In genomic region chr2:28632791-28633190, GRCh38 we compare ENCODE assay signal across 1 cellular context.
TF ChIP-seq lines count a peak whose summit lies in the region.

No MANE protein-coding gene starts in this region.

TF ChIP-seq in IMR-90, 13 proteins besides CTCF, POLR2A, EP300 and RAD21 (continued from another document):
- no peak for TF ChIP-seq ELK1 (IDR thresholded peaks at IDR 0.05; ENCODE audit: borderline replicate concordance, low read depth, low read length)
- no peak for TF ChIP-seq BHLHE40 (IDR thresholded peaks at IDR 0.05; ENCODE audit: low read depth, low read length)
- no peak for TF ChIP-seq USF2 (IDR thresholded peaks at IDR 0.05; ENCODE audit: low read depth, low read length)
- TF ChIP-seq RFX5 (IDR thresholded peaks at IDR 0.05; ENCODE audit: low read depth, low read length), result no peak
- no peak for TF ChIP-seq CEBPB (IDR thresholded peaks at IDR 0.05; ENCODE audit: low read depth, low read length)
- no peak for TF ChIP-seq MXI1 (IDR thresholded peaks at IDR 0.05; ENCODE audit: borderline replicate concordance, low read depth, low read length)
- no peak for TF ChIP-seq CHD1 (IDR thresholded peaks at IDR 0.05; ENCODE audit: low read depth, low read length)
- no peak for TF ChIP-seq MAFK (IDR thresholded peaks at IDR 0.05; ENCODE audit: low read depth, low read length)
- TF ChIP-seq MAZ (IDR thresholded peaks at IDR 0.05; ENCODE audit: borderline replicate concordance, low read depth, low read length), result no peak
TF ChIP-seq in IMR-90: peak in this region for 0.
